8 cellular contexts compared by ENCODE assay signal in the genomic region with DNA sequence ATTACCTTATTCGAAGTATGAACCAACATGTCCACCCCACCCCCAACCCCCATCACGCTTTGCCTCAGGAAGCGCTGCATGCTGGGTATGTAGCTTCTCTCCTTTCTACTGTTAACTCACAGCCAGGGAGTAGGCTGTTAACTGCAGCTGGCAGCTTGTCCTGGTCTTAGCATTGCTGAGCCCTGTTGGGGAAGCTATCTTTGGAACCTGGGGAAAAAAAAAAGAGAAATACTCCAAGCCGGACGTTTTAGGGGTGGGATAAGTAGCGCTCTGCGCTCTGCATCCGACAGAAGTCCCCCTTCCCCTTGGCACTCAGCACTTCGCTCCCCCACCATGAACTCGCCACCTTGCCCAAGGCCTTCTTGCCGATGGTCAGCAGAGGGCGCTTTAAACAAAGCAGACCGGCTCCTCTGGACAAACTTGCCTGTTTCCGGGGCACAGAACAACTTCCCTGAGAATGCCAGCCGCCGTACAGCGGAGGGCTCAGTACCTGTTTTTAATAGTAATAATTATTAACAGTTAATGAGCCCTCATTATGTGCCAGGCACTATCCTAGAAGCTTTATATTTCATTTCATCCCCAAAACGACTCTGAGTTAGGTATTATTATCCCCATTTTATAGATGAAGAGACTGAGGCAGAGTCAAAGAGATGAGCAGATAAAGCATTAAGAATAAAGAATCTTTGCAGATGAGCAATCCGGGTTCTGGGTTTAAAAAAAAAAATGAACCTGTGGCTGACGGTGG. TPM values are rescaled to one million over a fixed set of nuclear protein-coding genes. Genes with fewer than 3 reads are reported as not detected.
DNase-seq lines count a peak whose midpoint lies in the region; ATAC-seq and TF ChIP-seq lines count a peak whose summit lies in the region.

No MANE protein-coding gene starts in this region.

- peak; percentile 84 for DNase-seq in RKO (ENCODE audit: low spot score)
- peak; percentile 56 for DNase-seq in activated T-helper 1 cell treated with Interleukin-2 at 50 U/mL for 16 hours (ENCODE audit: low read depth)
- peak; percentile 72 to 91 for DNase-seq in foreskin fibroblast
- DNase-seq in neural crest cell (ENCODE audit: low read depth, low spot score): peak; percentile 88
- peak; percentile 63 for DNase-seq in stimulated activated naive CD4-positive, alpha-beta T cell treated with Interleukin-2 at 50 U/mL for 16 hours (lab: John Stamatoyannopoulos, UW)

- H3K27me3 Mint-ChIP-seq in neural crest cell (ENCODE audit: low read depth): peaks cover 10% of the 10 kb centered on the region

- H3K4me3 ChIP-seq in foreskin fibroblast (ENCODE audit: low read depth in 1 of 2, low read length in 2 of 2): no peak overlapping the region

- peak overlapping the region; percentile 79 for H3K4me3 Mint-ChIP-seq in neural crest cell

- peaks cover 23% of the 10 kb centered on the region for H3K4me1 Mint-ChIP-seq in neural crest cell

- no peaks in the 10 kb centered on the region for H3K36me3 Mint-ChIP-seq in neural crest cell (ENCODE audit: low read depth)

- H3K9me3 Mint-ChIP-seq in neural crest cell: no peaks in the 10 kb centered on the region

- peak; percentile 69 for ATAC-seq in GM18498 (IDR thresholded peaks at IDR 0.05; ENCODE audit: unreplicated experiment)
- no peak for ATAC-seq in GM19452 (IDR thresholded peaks at IDR 0.05; ENCODE audit: unreplicated experiment)

- TF ChIP-seq CTCF in LNCAP (IDR thresholded peaks at IDR 0.05): peak; percentile 80
- peak; percentile 93 for TF ChIP-seq CTCF in foreskin fibroblast (IDR thresholded peaks at IDR 0.05; ENCODE audit: low read depth, low read length)
- peak; percentile 97 for TF ChIP-seq CTCF in neural crest cell (conservative IDR thresholded peaks at IDR 0.05)

- H3K27ac Mint-ChIP-seq in neural crest cell (ENCODE audit: unreplicated experiment): no peak overlapping the region

RNA-seq across cellular contexts. Expression of a gene that starts 35.2 kb away (rescaled TPM):
- total RNA-seq in neural crest cell: 64.2 and 65.8 TPM in 2 replicates

RNA-seq across cellular contexts. Expression of a gene that starts 56.9 kb away (rescaled TPM):
- total RNA-seq in neural crest cell: 57.9 and 62.4 TPM in 2 replicates
